In the genomic region with DNA sequence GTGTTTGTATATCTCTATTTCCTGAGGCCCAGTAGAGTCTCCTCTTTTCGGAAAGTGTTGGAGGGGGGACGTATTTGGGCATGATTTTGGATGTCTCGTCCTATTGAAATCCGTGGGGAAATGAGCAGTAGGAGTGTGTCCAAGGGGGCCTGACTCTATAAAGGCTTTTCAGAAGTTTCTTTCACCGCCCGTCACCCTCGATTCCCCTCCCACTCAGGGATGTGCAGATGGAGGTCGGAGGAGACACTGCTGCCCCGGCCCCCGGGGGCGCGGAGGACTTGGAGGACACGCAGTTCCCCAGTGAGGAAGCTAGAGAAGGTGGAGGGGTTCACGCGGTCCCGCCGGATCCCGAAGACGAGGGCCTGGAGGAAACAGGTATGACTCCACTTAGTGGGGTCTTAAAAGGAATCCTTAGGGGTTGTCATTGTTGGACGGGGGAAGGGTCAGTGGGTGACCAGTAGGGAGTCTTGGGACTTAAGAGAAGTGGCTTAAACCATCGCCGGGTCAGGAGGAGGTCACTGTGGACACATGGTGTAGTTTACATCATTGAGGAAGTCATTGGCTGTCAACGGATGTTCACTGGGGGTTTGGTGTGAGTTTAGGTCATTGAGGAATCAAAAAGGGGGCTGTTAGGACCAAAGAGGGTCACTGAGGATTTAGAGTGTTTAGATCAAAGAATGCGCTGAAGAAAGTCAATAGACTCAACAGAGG, we compare ENCODE assay signal across 8 cellular contexts. TPM values are rescaled to one million over a fixed set of nuclear protein-coding genes. Genes with fewer than 3 reads are reported as not detected.
DNase-seq lines count a peak whose midpoint lies in the region; ATAC-seq, FAIRE-seq and TF ChIP-seq lines count a peak whose summit lies in the region.

No MANE protein-coding gene starts in this region.

- CTCF ChIA-PET in activated CD4-positive, alpha-beta T cell treated with anti-CD3 and anti-CD28 coated beads, Interleukin-2, amount 10 ng/mL, durations not matched to agents 7 days and 5 days (lab: Charles Lee), result no interaction called here

- peaks cover 40% of the 10 kb centered on the region for H3K4me1 Mint-ChIP-seq in activated CD4-positive, alpha-beta T cell treated with anti-CD3 and anti-CD28 coated beads, Interleukin-2, amount 10 ng/mL, durations not matched to agents 7 days and 5 days

- H2AFZ ChIP-seq in neuron (ENCODE audit: low read depth, low read length), result peak overlapping the region; percentile 83

- H3K27ac Mint-ChIP-seq in activated CD4-positive, alpha-beta T cell treated with anti-CD3 and anti-CD28 coated beads, Interleukin-2, amount 10 ng/mL, durations not matched to agents 7 days and 5 days, result peak overlapping the region; percentile 100

- DNase-seq in GM12865 (ENCODE audit: low read depth), result peak; percentile 68
- no peak for DNase-seq in activated CD4-positive, alpha-beta T cell treated with anti-CD3 and anti-CD28 coated beads, Interleukin-2, amount 10 ng/mL, durations not matched to agents 7 days and 5 days
- DNase-seq in esophagus squamous epithelium (lab: John Stamatoyannopoulos, UW), result no peak
- no peak for DNase-seq in RCC 7860 (ENCODE audit: low spot score)
- DNase-seq in H54 (ENCODE audit: insufficient read length, low spot score), result no peak

- peak overlapping the region; percentile 76 for H3K4me3 ChIP-seq in GM12865 (ENCODE audit: low read depth, low read length)
- H3K4me3 ChIP-seq in esophagus squamous epithelium, result peak overlapping the region; percentile 65 to 98 (median 84)
- H3K4me3 ChIP-seq in neuron (ENCODE audit: low read length), result peak overlapping the region; percentile 65

- intact Hi-C loops in esophagus squamous epithelium (cut with DNase I), result no loop called here

- H3K4me3 Mint-ChIP-seq in activated CD4-positive, alpha-beta T cell treated with anti-CD3 and anti-CD28 coated beads, Interleukin-2, amount 10 ng/mL, durations not matched to agents 7 days and 5 days, result peak overlapping the region; percentile 89

- peaks cover 0 to 36% (median 9%) of the 10 kb centered on the region in 3 donors for H3K4me1 ChIP-seq in esophagus squamous epithelium
- peaks cover 8% of the 10 kb centered on the region for H3K4me1 ChIP-seq in neuron (ENCODE audit: insufficient read depth, low read length)

- ATAC-seq in HG03175 (IDR thresholded peaks at IDR 0.05; ENCODE audit: unreplicated experiment) (peak; percentile 19), GM21515 (IDR thresholded peaks at IDR 0.05; ENCODE audit: unreplicated experiment) (no peak)

- TF ChIP-seq CTCF in GM12865 (IDR thresholded peaks at IDR 0.05; ENCODE audit: insufficient read depth, low read depth, low read length, missing control alignments) (no peak), esophagus squamous epithelium (IDR thresholded peaks at IDR 0.05) (no peak)

- WGBS in esophagus squamous epithelium, 2 donors, result 6 to 10% methylated on average over 8 to 15 of the region's 24 CpGs

- H3K27ac ChIP-seq in esophagus squamous epithelium, result peak overlapping the region; percentile 93 to 99 (median 96)

- no peak for FAIRE-seq in RCC 7860 (lab: Jason Lieb, UNC)
- no peak for FAIRE-seq in H54 (lab: Jason Lieb, UNC)

- peaks cover 2% of the 10 kb centered on the region for H3K9me3 Mint-ChIP-seq in activated CD4-positive, alpha-beta T cell treated with anti-CD3 and anti-CD28 coated beads, Interleukin-2, amount 10 ng/mL, durations not matched to agents 7 days and 5 days

- POLR2A ChIA-PET in activated CD4-positive, alpha-beta T cell treated with anti-CD3 and anti-CD28 coated beads, Interleukin-2, amount 10 ng/mL, durations not matched to agents 7 days and 5 days (lab: Charles Lee), result no interaction called here

- no peaks in the 10 kb centered on the region for H3K9me3 ChIP-seq in esophagus squamous epithelium
- H3K9me3 ChIP-seq in neuron (ENCODE audit: low read length), result no peaks in the 10 kb centered on the region

- no peaks in the 10 kb centered on the region for H3K27me3 Mint-ChIP-seq in activated CD4-positive, alpha-beta T cell treated with anti-CD3 and anti-CD28 coated beads, Interleukin-2, amount 10 ng/mL, durations not matched to agents 7 days and 5 days

- H3K36me3 ChIP-seq in esophagus squamous epithelium (peaks cover 14 to 37% (median 21%) of the 10 kb centered on the region in 3 donors), neuron (ENCODE audit: insufficient read depth, low read length) (peaks cover 27% of the 10 kb centered on the region)

- H3K27me3 ChIP-seq in esophagus squamous epithelium (no peaks in the 10 kb centered on the region), neuron (ENCODE audit: insufficient read depth, low read length) (no peaks in the 10 kb centered on the region)

- TF ChIP-seq POLR2A in esophagus squamous epithelium (IDR thresholded peaks at IDR 0.05) (peak in 1 of 4 donors; percentile 1), H54 (IDR thresholded peaks at IDR 0.05; ENCODE audit: low read depth, low read length) (no peak)

- H3K36me3 Mint-ChIP-seq in activated CD4-positive, alpha-beta T cell treated with anti-CD3 and anti-CD28 coated beads, Interleukin-2, amount 10 ng/mL, durations not matched to agents 7 days and 5 days (ENCODE audit: low read depth), result peaks cover 43% of the 10 kb centered on the region

RNA-seq across cellular contexts. Expression of gene MON1B, which starts 0.4 kb away (rescaled TPM):
- total RNA-seq in activated CD4-positive, alpha-beta T cell treated with anti-CD3 and anti-CD28 coated beads, Interleukin-2, amount 10 ng/mL, durations not matched to agents 7 days and 5 days, result 10 to 100 TPM; 62.8 to 70.7 TPM
- 10 to 100 TPM; 11.8 to 25.9 (median 19.0) TPM for total RNA-seq in esophagus squamous epithelium

RNA-seq across cellular contexts. Expression of gene SYCE1L, which starts 7.8 kb away (rescaled TPM):
- 10 to 100 TPM in 1 of 2 experiments, 1 to 10 TPM in 1; 6.6 to 11.1 TPM for total RNA-seq in activated CD4-positive, alpha-beta T cell treated with anti-CD3 and anti-CD28 coated beads, Interleukin-2, amount 10 ng/mL, durations not matched to agents 7 days and 5 days
- 1 to 10 TPM in 1 of 4 donors, under 1 TPM in 1, not detected in 2; 0.76 to 1.1 TPM for total RNA-seq in esophagus squamous epithelium
